15 cellular contexts compared by ENCODE assay signal in genomic region chr6:28160233-28160632, GRCh38. TPM values are rescaled to one million over a fixed set of nuclear protein-coding genes. Genes with fewer than 3 reads are reported as not detected.
DNase-seq lines count a peak whose midpoint lies in the region; ATAC-seq and TF ChIP-seq lines count a peak whose summit lies in the region.
"Had no signal": no experiment of that assay in that cellular context is flagged by ENCODE, and none has a peak within 500 bp of the region (broad histone marks: within the 10 kb centered on the region; RNA-seq: fewer than 3 reads in every experiment).

No MANE protein-coding gene starts in this region.

- no peak for ATAC-seq in natural killer cell
- ATAC-seq in natural killer cell treated with Interleukin-12 subunit alpha and Interleukin-12 subunit beta and Interleukin-15 and Interleukin-18, amount 100 ng/mL, for 72 hours = no peak
- no peak for ATAC-seq in activated CD4-positive, alpha-beta T cell treated with anti-CD3 and anti-CD28 coated beads for 36 hours
- ATAC-seq: CD8-positive, alpha-beta T cell had no signal

- H3K36me3 Mint-ChIP-seq in natural killer cell = peaks cover 25% of the 10 kb centered on the region
- H3K36me3 Mint-ChIP-seq in natural killer cell treated with Interleukin-12 subunit alpha and Interleukin-12 subunit beta and Interleukin-15 and Interleukin-18, amount 100 ng/mL, for 72 hours = peaks cover 35% of the 10 kb centered on the region
- H3K36me3 Mint-ChIP-seq in endothelial cell (ENCODE audit: low read depth, unreplicated experiment) = peaks cover 8% of the 10 kb centered on the region
- peaks cover 49% of the 10 kb centered on the region for H3K36me3 Mint-ChIP-seq in type B pancreatic cell
- peaks cover 54% of the 10 kb centered on the region for H3K36me3 Mint-ChIP-seq in activated CD4-positive, alpha-beta T cell treated with anti-CD3 and anti-CD28 coated beads for 36 hours (ENCODE audit: low read depth)

- H3K9me3 Mint-ChIP-seq in natural killer cell (peaks cover 0 to 3% of the 10 kb centered on the region in 2 donors), endothelial cell (ENCODE audit: unreplicated experiment) (no peaks in the 10 kb centered on the region), type B pancreatic cell (peaks cover 18% of the 10 kb centered on the region)
- H3K9me3 Mint-ChIP-seq in natural killer cell treated with Interleukin-12 subunit alpha and Interleukin-12 subunit beta and Interleukin-15 and Interleukin-18, amount 100 ng/mL, for 72 hours = peaks cover 6% of the 10 kb centered on the region
- peaks cover 5% of the 10 kb centered on the region for H3K9me3 Mint-ChIP-seq in activated CD4-positive, alpha-beta T cell treated with anti-CD3 and anti-CD28 coated beads for 36 hours (ENCODE audit: low read depth)
- H3K9me3 Mint-ChIP-seq: CD8-positive, alpha-beta T cell had no signal

- H3K4me3 Mint-ChIP-seq in natural killer cell = peak overlapping the region; percentile 43
- H3K4me3 Mint-ChIP-seq in natural killer cell treated with Interleukin-12 subunit alpha and Interleukin-12 subunit beta and Interleukin-15 and Interleukin-18, amount 100 ng/mL, for 72 hours = no peak overlapping the region
- H3K4me3 Mint-ChIP-seq in endothelial cell (ENCODE audit: unreplicated experiment) = peak overlapping the region; percentile 37
- H3K4me3 Mint-ChIP-seq in type B pancreatic cell = peak overlapping the region; percentile 10
- H3K4me3 Mint-ChIP-seq in activated CD4-positive, alpha-beta T cell treated with anti-CD3 and anti-CD28 coated beads for 36 hours = no peak overlapping the region

- H3K27me3 Mint-ChIP-seq in natural killer cell (ENCODE audit: low read depth in 2 of 2) = peaks cover 3 to 7% of the 10 kb centered on the region in 2 donors
- peaks cover 0 to 3% of the 10 kb centered on the region in 2 donors for H3K27me3 Mint-ChIP-seq in natural killer cell treated with Interleukin-12 subunit alpha and Interleukin-12 subunit beta and Interleukin-15 and Interleukin-18, amount 100 ng/mL, for 72 hours
- H3K27me3 Mint-ChIP-seq in endothelial cell (ENCODE audit: unreplicated experiment) = peaks cover under 1% of the 10 kb centered on the region
- H3K27me3 Mint-ChIP-seq in type B pancreatic cell = no peaks in the 10 kb centered on the region
- peaks cover 1% of the 10 kb centered on the region for H3K27me3 Mint-ChIP-seq in activated CD4-positive, alpha-beta T cell treated with anti-CD3 and anti-CD28 coated beads for 36 hours

- CTCF ChIA-PET in activated CD4-positive, alpha-beta T cell treated with anti-CD3 and anti-CD28 coated beads for 36 hours (lab: Charles Lee) = no interaction called here

- H3K27ac Mint-ChIP-seq in natural killer cell = no peak overlapping the region
- no peak overlapping the region for H3K27ac Mint-ChIP-seq in natural killer cell treated with Interleukin-12 subunit alpha and Interleukin-12 subunit beta and Interleukin-15 and Interleukin-18, amount 100 ng/mL, for 72 hours
- H3K27ac Mint-ChIP-seq in endothelial cell (ENCODE audit: unreplicated experiment) = no peak overlapping the region
- H3K27ac Mint-ChIP-seq in type B pancreatic cell = no peak overlapping the region
- H3K27ac Mint-ChIP-seq in activated CD4-positive, alpha-beta T cell treated with anti-CD3 and anti-CD28 coated beads for 36 hours = no peak overlapping the region
- H3K27ac Mint-ChIP-seq: B cell; CD8-positive, alpha-beta T cell had no signal

- POLR2A ChIA-PET in activated CD4-positive, alpha-beta T cell treated with anti-CD3 and anti-CD28 coated beads for 36 hours (lab: Charles Lee) = no interaction called here

- H3K4me1 Mint-ChIP-seq in natural killer cell (peaks cover 15 to 17% of the 10 kb centered on the region in 2 donors), endothelial cell (ENCODE audit: unreplicated experiment) (peaks cover 9% of the 10 kb centered on the region), type B pancreatic cell (ENCODE audit: unreplicated experiment) (peaks cover 5% of the 10 kb centered on the region)
- H3K4me1 Mint-ChIP-seq in natural killer cell treated with Interleukin-12 subunit alpha and Interleukin-12 subunit beta and Interleukin-15 and Interleukin-18, amount 100 ng/mL, for 72 hours (ENCODE audit: low read depth in 2 of 2) = peaks cover 6 to 11% of the 10 kb centered on the region in 2 donors
- H3K4me1 Mint-ChIP-seq in activated CD4-positive, alpha-beta T cell treated with anti-CD3 and anti-CD28 coated beads for 36 hours = peaks cover 14% of the 10 kb centered on the region

- TF ChIP-seq CTCF in natural killer cell (IDR thresholded peaks at IDR 0.05) (no peak), endothelial cell (IDR thresholded peaks at IDR 0.05; ENCODE audit: unreplicated experiment) (no peak), type B pancreatic cell (conservative IDR thresholded peaks at IDR 0.05) (no peak)

- DNase-seq in natural killer cell = no peak
- DNase-seq in natural killer cell treated with Interleukin-12 subunit alpha and Interleukin-12 subunit beta and Interleukin-15 and Interleukin-18, amount 100 ng/mL, for 72 hours (ENCODE audit: low spot score) = no peak
- peak; percentile 50 for DNase-seq in M059J (ENCODE audit: low read depth)
- DNase-seq in endothelial cell (ENCODE audit: low spot score) = no peak
- DNase-seq in type B pancreatic cell (ENCODE audit: extremely low spot score, unreplicated experiment) = no peak
- DNase-seq in cardiac septum (ENCODE audit: low spot score) = no peak
- DNase-seq in activated CD4-positive, alpha-beta T cell treated with anti-CD3 and anti-CD28 coated beads for 36 hours = no peak
- DNase-seq in activated CD8-positive, alpha-beta memory T cell treated with anti-CD3 and anti-CD28 coated beads for 24 hours = no peak
- DNase-seq: 8988T; CD8-positive, alpha-beta T cell; DMS 273 treated with DMSO at 0.1 percent for 48 hours; DMS53; DND-41; GDM1 had no signal

- intact Hi-C loops in natural killer cell (cut with micrococcal nuclease) = no loop called here
- intact Hi-C loops in cardiac septum (cut with DNase I) = no loop called here
- intact Hi-C loops in activated CD4-positive, alpha-beta T cell treated with anti-CD3 and anti-CD28 coated beads for 36 hours (cut with DNase I, micrococcal nuclease) = loop anchor here in 1 of 2 experiments (2.0 kb wide), 1 partner anchor 23 kb away; no protein-coding TSS in a partner anchor

RNA-seq across cellular contexts. Expression of gene ZKSCAN8, which starts 18.6 kb away (rescaled TPM):
- total RNA-seq in natural killer cell (10 to 100 TPM; 38.0 to 42.5 (median 39.2) TPM), endothelial cell (ENCODE audit: unreplicated experiment) (29.5 TPM), type B pancreatic cell (ENCODE audit: low replicate concordance) (22.1 and 37.5 TPM in 2 replicates), cardiac septum (15.7 TPM)
- 10 to 100 TPM; 18.2 to 20.0 TPM for total RNA-seq in natural killer cell treated with Interleukin-12 subunit alpha and Interleukin-12 subunit beta and Interleukin-15 and Interleukin-18, amount 100 ng/mL, for 72 hours
- total RNA-seq in M059J (2014; rRNA removed; shearing (Covaris generic)) = 16.4 and 20.6 TPM in 2 replicates
- 10 to 100 TPM; 17.5 to 20.7 TPM for total RNA-seq in activated CD4-positive, alpha-beta T cell treated with anti-CD3 and anti-CD28 coated beads for 36 hours

RNA-seq across cellular contexts. Expression of gene ZSCAN16, which starts 35.8 kb away (rescaled TPM):
- 1 to 10 TPM; 7.7 to 9.1 (median 7.8) TPM for total RNA-seq in natural killer cell
- total RNA-seq in natural killer cell treated with Interleukin-12 subunit alpha and Interleukin-12 subunit beta and Interleukin-15 and Interleukin-18, amount 100 ng/mL, for 72 hours = 1 to 10 TPM; 5.8 to 6.0 TPM
- 1.9 and 7.8 TPM in 2 replicates for total RNA-seq in M059J (2014; rRNA removed; shearing (Covaris generic))
- 6.5 TPM for total RNA-seq in endothelial cell (ENCODE audit: unreplicated experiment)
- total RNA-seq in type B pancreatic cell (ENCODE audit: low replicate concordance) = 8.9 and 12.1 TPM in 2 replicates
- total RNA-seq in cardiac septum = 1.9 TPM
- total RNA-seq in activated CD4-positive, alpha-beta T cell treated with anti-CD3 and anti-CD28 coated beads for 36 hours = 1 to 10 TPM; 2.1 to 2.6 TPM

Comparison
In these comparisons a context has a peak if more than half of its experiments do, and no peak if none do; other contexts are left out.
1. H3K4me3 Mint-ChIP-seq: peak in natural killer cell (single experiment), endothelial cell (single experiment) and type B pancreatic cell (single experiment); none in natural killer cell treated with Interleukin-12 subunit alpha and Interleukin-12 subunit beta and Interleukin-15 and Interleukin-18, amount 100 ng/mL, for 72 hours (single experiment) and activated CD4-positive, alpha-beta T cell treated with anti-CD3 and anti-CD28 coated beads for 36 hours (single experiment).